ENCODE assay signal across 12 cellular contexts in the genomic region with DNA sequence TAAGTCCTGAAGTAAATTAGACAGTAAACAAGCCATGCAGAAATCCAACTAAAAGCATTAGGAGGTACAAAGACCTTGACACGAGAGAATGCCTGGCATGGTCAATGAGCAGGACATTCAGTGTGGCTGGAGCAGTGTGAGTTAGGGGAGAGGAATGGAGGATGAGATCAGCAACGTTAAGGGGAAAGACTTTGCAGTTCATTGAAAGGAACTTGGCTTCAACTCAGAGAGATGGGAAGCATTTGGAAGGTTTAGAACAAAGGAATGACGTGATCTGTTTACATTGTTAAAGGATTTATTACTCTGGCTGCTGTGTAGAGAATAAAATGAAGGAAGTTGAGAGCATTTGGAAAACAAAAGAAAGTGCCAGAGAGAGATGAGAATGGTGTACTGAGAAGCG.
A peak's percentile ranks its signal among the peaks of the same experiment; 100 is the strongest.
DNase-seq lines count a peak whose midpoint lies in the region; FAIRE-seq and TF ChIP-seq lines count a peak whose summit lies in the region.
"Had no signal": no experiment of that assay in that cellular context is flagged by ENCODE, and none has a peak within 500 bp of the region (broad histone marks: within the 10 kb centered on the region; RNA-seq: fewer than 3 reads in every experiment).

No MANE protein-coding gene starts in this region.

- H3K18ac ChIP-seq in neuronal stem cell (ENCODE audit: low read length) = no peak overlapping the region

- no peak for TF ChIP-seq CTCF in endothelial cell of umbilical vein (IDR thresholded peaks at IDR 0.05; ENCODE audit: extremely low read depth in 1 of 2, insufficient read depth in 1 of 2, low read depth in 1 of 2, low read length in 2 of 2)

- H2AFZ ChIP-seq in endothelial cell of umbilical vein (ENCODE audit: low read depth, low read length) (peak overlapping the region; percentile 24), neuronal stem cell (ENCODE audit: low read length) (peak overlapping the region; percentile 39)

- no peak overlapping the region for H3K14ac ChIP-seq in neuronal stem cell (ENCODE audit: low read length)

- H3K4ac ChIP-seq in neuronal stem cell (ENCODE audit: low read length) = no peak overlapping the region

- H3K79me2 ChIP-seq in endothelial cell of umbilical vein (ENCODE audit: control insufficient read depth, insufficient read depth, low read length) = no peaks in the 10 kb centered on the region

- no CpG with 5 or more reads among the region's 4 CpGs for WGBS in neuronal stem cell (ENCODE audit: extremely low coverage in 2 of 2, insufficient read length in 2 of 2, insufficient replicate concordance in 1 of 2), 2 donors

- H3K23ac ChIP-seq in neuronal stem cell (ENCODE audit: low read depth, low read length, poor library complexity) = no peak overlapping the region

- H2AK5ac ChIP-seq in neuronal stem cell (ENCODE audit: low read depth, low read length) = no peak overlapping the region

- intact Hi-C loops in endothelial cell of umbilical vein (cut with micrococcal nuclease) = loop anchor here (1.0 to 10.0 kb wide), 2 partner anchors 217 to 605 kb away; no protein-coding TSS in a partner anchor

- H3K36me3 ChIP-seq in endothelial cell of umbilical vein (ENCODE audit: control insufficient read depth in 2 of 2, extremely low read depth in 1 of 2, insufficient read depth in 2 of 2, low read length in 2 of 2) = no peaks in the 10 kb centered on the region
- no peaks in the 10 kb centered on the region for H3K36me3 ChIP-seq in neuronal stem cell (replicated peaks in 1 of 2; ENCODE audit: control insufficient read depth in 2 of 2, insufficient read depth in 2 of 2, low read length in 2 of 2)

- peak; percentile 67 for FAIRE-seq in endothelial cell of umbilical vein (lab: Jason Lieb, UNC)
- FAIRE-seq: GM12892 had no signal

- dilution Hi-C loops in endothelial cell of umbilical vein (cut with MboI; ENCODE audit: extremely low pct_ligation_motif_present, low sequenced_read_pairs) = no loop called here

- H2BK120ac ChIP-seq in neuronal stem cell (ENCODE audit: low read depth, low read length) = no peak overlapping the region

- no peak overlapping the region for H2BK5ac ChIP-seq in neuronal stem cell (ENCODE audit: low read length)

- H3K9me3 ChIP-seq in endothelial cell of umbilical vein (replicated peaks; ENCODE audit: control insufficient read depth, insufficient read depth, low read length) (no peaks in the 10 kb centered on the region), neuronal stem cell (replicated peaks in 1 of 2; ENCODE audit: control insufficient read depth in 2 of 2, insufficient read depth in 1 of 2, low read depth in 1 of 2, low read length in 2 of 2) (no peaks in the 10 kb centered on the region)

- no peak overlapping the region for H2BK12ac ChIP-seq in neuronal stem cell (ENCODE audit: low read length)

- H4K20me1 ChIP-seq in endothelial cell of umbilical vein (replicated peaks; ENCODE audit: control insufficient read depth, extremely low read depth, insufficient read depth, low read length) = no peaks in the 10 kb centered on the region

- peak overlapping the region; percentile 63 for H3K27ac ChIP-seq in endothelial cell of umbilical vein (ENCODE audit: insufficient read depth, low read depth, low read length)
- no peak overlapping the region for H3K27ac ChIP-seq in neuronal stem cell (replicated peaks; ENCODE audit: low read length)

- POLR2A ChIA-PET in endothelial cell of umbilical vein (lab: Charles Lee) = no interaction called here

- H3K4me2 ChIP-seq in endothelial cell of umbilical vein (ENCODE audit: insufficient read depth, low read length) (peak overlapping the region; percentile 64), neuronal stem cell (ENCODE audit: insufficient read depth, low read length, poor library complexity, severe bottlenecking) (no peak overlapping the region)

- H3K9ac ChIP-seq in endothelial cell of umbilical vein (replicated peaks; ENCODE audit: extremely low read depth, insufficient read depth, low read length) (peak overlapping the region; percentile 60), neuronal stem cell (ENCODE audit: low read depth, low read length, poor library complexity) (no peak overlapping the region)

- H3K9me1 ChIP-seq in endothelial cell of umbilical vein (replicated peaks; ENCODE audit: control insufficient read depth, extremely low read depth, insufficient read depth, low read length) = no peaks in the 10 kb centered on the region

- H3K4me3 ChIP-seq in endothelial cell of umbilical vein (replicated peaks in 1 of 3; ENCODE audit: insufficient read depth in 1 of 3, low read depth in 1 of 3, low read length in 3 of 3) (no peak overlapping the region), neuronal stem cell (ENCODE audit: low read length in 2 of 2) (no peak overlapping the region)

- no peak for TF ChIP-seq POLR2A in endothelial cell of umbilical vein (IDR thresholded peaks at IDR 0.05; ENCODE audit: low read depth, low read length)

- DNase-seq in GM03348 (ENCODE audit: low spot score) (peak; percentile 3), NCI-H345 treated with DMSO at 0.1 percent for 48 hours (lab: John Stamatoyannopoulos, UW; ENCODE audit: unreplicated experiment) (peak; percentile 57), endothelial cell of umbilical vein (ENCODE audit: low read depth, low spot score) (peak; percentile 94), neuronal stem cell (ENCODE audit: low spot score) (peak; percentile 15), HUDEP-2 (lab: John Stamatoyannopoulos, UW; ENCODE audit: unreplicated experiment in 76 of 76) (no peak), SKM-1 (lab: John Stamatoyannopoulos, UW; ENCODE audit: unreplicated experiment) (no peak), AML-193 (lab: John Stamatoyannopoulos, UW) (no peak)
- DNase-seq in activated CD4-positive, CD25-positive, alpha-beta regulatory T cell treated with anti-CD3 and anti-CD28 coated beads, Interleukin-2, amount 50 U/mL, for 72 hours = no peak
- DNase-seq: cortex of kidney, naive B cell, NCI-H446 had no signal

- no peak overlapping the region for H2BK15ac ChIP-seq in neuronal stem cell (ENCODE audit: low read length)

- H3K4me1 ChIP-seq in endothelial cell of umbilical vein (ENCODE audit: control insufficient read depth, extremely low read depth, insufficient read depth, low read length) (peaks cover 19% of the 10 kb centered on the region), neuronal stem cell (ENCODE audit: control insufficient read depth in 2 of 2, insufficient read depth in 1 of 2, low read depth in 1 of 2, low read length in 2 of 2) (peaks cover 0 to 2% of the 10 kb centered on the region in 2 donors)

- BruUV-seq in endothelial cell of umbilical vein (replicated peaks; lab: Mats Ljungman, UMichigan) = no TSS peak

- no peak overlapping the region for H4K8ac ChIP-seq in neuronal stem cell (ENCODE audit: low read depth, low read length)

- CTCF ChIA-PET in endothelial cell of umbilical vein (lab: Charles Lee) = no interaction called here

- H3K79me1 ChIP-seq in neuronal stem cell (ENCODE audit: low read depth, low read length) = peaks cover 2% of the 10 kb centered on the region

- no peaks in the 10 kb centered on the region for H3K27me3 ChIP-seq in endothelial cell of umbilical vein (ENCODE audit: control insufficient read depth in 2 of 2, insufficient read depth in 2 of 2, low read length in 2 of 2)
- H3K27me3 ChIP-seq in neuronal stem cell (ENCODE audit: control insufficient read depth in 3 of 3, insufficient read depth in 3 of 3, low read depth in 1 of 3, low read length in 3 of 3) = no peaks in the 10 kb centered on the region

- H4K91ac ChIP-seq in neuronal stem cell (ENCODE audit: low read depth, low read length, poor library complexity) = no peak overlapping the region

TF ChIP-seq in endothelial cell of umbilical vein, 7 proteins besides CTCF, POLR2A, EP300 and RAD21:
- TF ChIP-seq GATA2 (IDR thresholded peaks at IDR 0.05; ENCODE audit: insufficient read depth, insufficient read length, low read depth, low read length) (peak; percentile 33), JUN (IDR thresholded peaks at IDR 0.05; ENCODE audit: borderline replicate concordance, insufficient read depth, insufficient read length, low read depth) (peak; percentile 95), FOS (IDR thresholded peaks at IDR 0.05; ENCODE audit: borderline replicate concordance, insufficient read depth, low read length) (peak; percentile 45), POLR2AphosphoS5 (IDR thresholded peaks at IDR 0.05; ENCODE audit: insufficient read depth, low read depth, low read length) (no peak)
- TF ChIP-seq, protein P1, sequence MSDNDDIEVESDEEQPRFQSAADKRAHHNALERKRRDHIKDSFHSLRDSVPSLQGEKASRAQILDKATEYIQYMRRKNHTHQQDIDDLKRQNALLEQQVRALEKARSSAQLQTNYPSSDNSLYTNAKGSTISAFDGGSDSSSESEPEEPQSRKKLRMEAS (IDR thresholded peaks at IDR 0.05; ENCODE audit: insufficient read depth, insufficient read length) = no peak

Comparison
In these comparisons a context has a peak if more than half of its experiments do, and no peak if none do; other contexts are left out.
1. DNase-seq: peak in GM03348 (single experiment), NCI-H345 treated with DMSO at 0.1 percent for 48 hours (single experiment), endothelial cell of umbilical vein (single experiment) and neuronal stem cell (single experiment); none in HUDEP-2 (0 of 76), SKM-1 (single experiment), AML-193 (0 of 2) and activated CD4-positive, CD25-positive, alpha-beta regulatory T cell treated with anti-CD3 and anti-CD28 coated beads, Interleukin-2, amount 50 U/mL, for 72 hours (single experiment).